13 cellular contexts compared by ENCODE assay signal in the genomic region with DNA sequence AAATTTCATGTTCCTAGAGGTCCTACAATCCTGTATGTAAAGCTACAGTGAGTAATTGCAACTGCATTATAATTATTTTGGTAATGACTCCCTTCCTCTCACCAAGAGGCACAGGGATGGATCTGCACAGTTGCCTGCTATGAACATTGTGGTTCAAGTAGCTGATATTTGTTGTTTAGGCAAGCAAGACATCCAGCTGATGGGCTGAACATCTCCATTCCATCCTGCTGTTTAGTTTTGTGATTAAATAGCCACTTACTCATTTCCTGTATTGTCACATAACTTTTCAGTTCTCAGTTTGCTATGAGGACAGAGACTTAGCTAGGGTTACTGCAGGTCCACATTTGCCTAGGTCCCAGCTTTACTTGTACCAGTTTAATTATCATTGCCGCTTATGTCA.
DNase-seq lines count a peak whose midpoint lies in the region; ATAC-seq, FAIRE-seq and TF ChIP-seq lines count a peak whose summit lies in the region.
"Had no signal": no experiment of that assay in that cellular context is flagged by ENCODE, and none has a peak within 500 bp of the region (broad histone marks: within the 10 kb centered on the region; RNA-seq: fewer than 3 reads in every experiment).

No MANE protein-coding gene starts in this region.

- DNase-seq in HepG2 (ENCODE audit: low spot score) = no peak
- DNase-seq in RPMI7951 (ENCODE audit: low read depth) = peak; percentile 62
- DNase-seq in fibroblast of villous mesenchyme (ENCODE audit: low read depth) = peak; percentile 87
- DNase-seq in upper lobe of right lung = no peak
- DNase-seq in NCI-H1694 treated with DMSO at 0.1 percent for 48 hours (lab: John Stamatoyannopoulos, UW) = no peak
- no peak for DNase-seq in DMS79 treated with DMSO at 0.1 percent for 48 hours (lab: John Stamatoyannopoulos, UW)
- no peak for DNase-seq in C1 segment of cervical spinal cord (lab: John Stamatoyannopoulos, UW)
- DNase-seq: activated naive CD4-positive, alpha-beta T cell treated with anti-CD3 and anti-CD28 coated beads, Interleukin-2, amount 50 U/mL, for 16 hours; CD8-positive, alpha-beta T cell; effector CD8-positive, alpha-beta T cell; KG1; WERI-Rb-1 had no signal

- no peak overlapping the region for H3K4me2 ChIP-seq in HepG2 (ENCODE audit: low read depth, low read length)

- FAIRE-seq in HepG2 (lab: Jason Lieb, UNC) = no peak

- intact Hi-C loops in HepG2 (cut with micrococcal nuclease; ENCODE audit: unreplicated experiment) = no loop called here
- intact Hi-C loops in upper lobe of right lung (cut with DNase I) = no loop called here

- TF ChIP-seq EP300 in HepG2 (IDR thresholded peaks at IDR 0.05; ENCODE audit: low read depth in 2 of 2, low read length in 2 of 2) = no peak
- TF ChIP-seq EP300 in HepG2 (CRISPR knock-in tag; IDR thresholded peaks at IDR 0.05; ENCODE audit: borderline replicate concordance) = no peak

- H3K27me3 ChIP-seq in liver (ENCODE audit: control insufficient read depth in 4 of 4, insufficient read depth in 4 of 4, low read length in 3 of 4) = no peaks in the 10 kb centered on the region
- H3K27me3 ChIP-seq in HepG2 (ENCODE audit: control insufficient read depth in 1 of 2, insufficient read depth in 2 of 2, low read length in 2 of 2) = no peaks in the 10 kb centered on the region
- no peaks in the 10 kb centered on the region for H3K27me3 ChIP-seq in upper lobe of right lung

- H3K27ac ChIP-seq in liver (ENCODE audit: low read depth in 1 of 2, low read length in 2 of 2) = peak overlapping the region; percentile 19 to 56
- no peak overlapping the region for H3K27ac ChIP-seq in HepG2 (ENCODE audit: extremely low read length, insufficient read depth, low read length)
- H3K27ac ChIP-seq in upper lobe of right lung = peak overlapping the region; percentile 58
- H3K27ac ChIP-seq: WERI-Rb-1 had no signal

- TF ChIP-seq RAD21 in liver (IDR thresholded peaks at IDR 0.05) (no peak), HepG2 (CRISPR knock-in tag; IDR thresholded peaks at IDR 0.05) (no peak)

- in situ Hi-C loops in HepG2 (cut with HindIII; ENCODE audit: extremely low pct_ligation_motif_present, low pct_unique_long_range_greater_than_20kb) = no loop called here

- BruUV-seq in HepG2 (replicated peaks; lab: Mats Ljungman, UMichigan) = no TSS peak

- no peak overlapping the region for H3K4me3 ChIP-seq in liver (ENCODE audit: low read depth in 1 of 3, low read length in 3 of 3)
- no peak overlapping the region for H3K4me3 ChIP-seq in HepG2 (replicated peaks in 1 of 3; ENCODE audit: insufficient read depth in 1 of 3, low read depth in 2 of 3, low read length in 3 of 3)
- no peak overlapping the region for H3K4me3 ChIP-seq in fibroblast of villous mesenchyme (ENCODE audit: low read depth, low read length)
- H3K4me3 ChIP-seq in upper lobe of right lung = no peak overlapping the region

- 95% methylated on average over 1 of the region's 1 CpG for WGBS in liver
- WGBS in HepG2 (ENCODE audit: low lambda C conversion rate) = 87% methylated on average over 1 of the region's 1 CpG

- no peaks in the 10 kb centered on the region for H3K79me2 ChIP-seq in HepG2 (ENCODE audit: insufficient read depth, low read length)

- no peak for TF ChIP-seq CTCF in liver (IDR thresholded peaks at IDR 0.05; ENCODE audit: low read depth, low read length, missing input control)
- no peak for TF ChIP-seq CTCF in HepG2 (CRISPR knock-in tag; IDR thresholded peaks at IDR 0.05)
- no peak for TF ChIP-seq CTCF in fibroblast of villous mesenchyme (IDR thresholded peaks at IDR 0.05; ENCODE audit: insufficient read depth, low read depth, low read length)
- TF ChIP-seq CTCF in upper lobe of right lung (IDR thresholded peaks at IDR 0.05) = no peak

- H3K9me3 ChIP-seq in liver (ENCODE audit: control insufficient read depth in 4 of 4, low read length in 3 of 4) = no peaks in the 10 kb centered on the region
- no peaks in the 10 kb centered on the region for H3K9me3 ChIP-seq in HepG2 (ENCODE audit: low read length)
- H3K9me3 ChIP-seq in upper lobe of right lung = no peaks in the 10 kb centered on the region

- ATAC-seq in HepG2 (no peak), upper lobe of right lung (peak; percentile 31)
- ATAC-seq: CD8-positive, alpha-beta T cell had no signal

- no peaks in the 10 kb centered on the region for H4K20me1 ChIP-seq in HepG2 (ENCODE audit: insufficient read depth, low read length)

- CTCF ChIA-PET in HepG2 (lab: Yijun Ruan, JAX; ENCODE audit: low intra/inter-chr PET ratio, low total read pairs) = no interaction called here

- H3K36me3 ChIP-seq in liver (ENCODE audit: control insufficient read depth in 4 of 4, insufficient read depth in 3 of 4, low read depth in 1 of 4, low read length in 3 of 4) (no peaks in the 10 kb centered on the region), HepG2 (replicated peaks in 1 of 2; ENCODE audit: control insufficient read depth in 1 of 2, insufficient read depth in 2 of 2, low read length in 2 of 2) (no peaks in the 10 kb centered on the region), upper lobe of right lung (no peaks in the 10 kb centered on the region)
- H3K36me3 ChIP-seq: WERI-Rb-1 had no signal

- H3K4me1 ChIP-seq in liver (ENCODE audit: control insufficient read depth in 4 of 4, insufficient read depth in 4 of 4, low read length in 3 of 4) = peaks cover 0 to 1% (median 0%) of the 10 kb centered on the region in 4 donors
- H3K4me1 ChIP-seq in HepG2 (ENCODE audit: insufficient read depth, low read length) = no peaks in the 10 kb centered on the region
- peaks cover 31% of the 10 kb centered on the region for H3K4me1 ChIP-seq in upper lobe of right lung

- H2AFZ ChIP-seq in HepG2 (ENCODE audit: low read length) = no peak overlapping the region

- POLR2A ChIA-PET in HepG2 (lab: Yijun Ruan, JAX) = no interaction called here

- no peak overlapping the region for H3K9ac ChIP-seq in liver (ENCODE audit: low read depth in 1 of 2, low read length in 2 of 2)
- H3K9ac ChIP-seq in HepG2 (ENCODE audit: insufficient read depth, low read depth, low read length) = no peak overlapping the region

- TF ChIP-seq POLR2A in HepG2 (IDR thresholded peaks at IDR 0.05; ENCODE audit: insufficient read depth in 1 of 2, low read depth in 2 of 2, low read length in 2 of 2) = no peak

TF ChIP-seq in liver, 16 proteins besides CTCF, POLR2A, EP300 and RAD21 (continues in another document):
- TF ChIP-seq SP1 (IDR thresholded peaks at IDR 0.05) (no peak), EGR1 (IDR thresholded peaks at IDR 0.05; ENCODE audit: low read depth in 2 of 2) (no peak)
- TF ChIP-seq, protein P1, sequence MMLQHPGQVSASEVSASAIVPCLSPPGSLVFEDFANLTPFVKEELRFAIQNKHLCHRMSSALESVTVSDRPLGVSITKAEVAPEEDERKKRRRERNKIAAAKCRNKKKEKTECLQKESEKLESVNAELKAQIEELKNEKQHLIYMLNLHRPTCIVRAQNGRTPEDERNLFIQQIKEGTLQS (IDR thresholded peaks at IDR 0.05) = no peak
- TF ChIP-seq, protein P2, sequence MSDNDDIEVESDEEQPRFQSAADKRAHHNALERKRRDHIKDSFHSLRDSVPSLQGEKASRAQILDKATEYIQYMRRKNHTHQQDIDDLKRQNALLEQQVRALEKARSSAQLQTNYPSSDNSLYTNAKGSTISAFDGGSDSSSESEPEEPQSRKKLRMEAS (IDR thresholded peaks at IDR 0.05) = no peak

TF ChIP-seq in HepG2, 621 proteins besides CTCF, POLR2A, EP300 and RAD21 (continues in another document):
- no peak for TF ChIP-seq ATF7-NPFF (CRISPR knock-in tag; IDR thresholded peaks at IDR 0.05; ENCODE audit: low read depth)
- TF ChIP-seq ZNF597 (CRISPR knock-in tag; IDR thresholded peaks at IDR 0.05) = no peak
- no peak for TF ChIP-seq NFRKB (IDR thresholded peaks at IDR 0.05)
- no peak for TF ChIP-seq MAFK (conservative IDR thresholded peaks at IDR 0.05 in 1 of 2, IDR thresholded peaks at IDR 0.05 in 1 of 2; ENCODE audit: low read length in 2 of 2)
- TF ChIP-seq SETDB1 (CRISPR knock-in tag; IDR thresholded peaks at IDR 0.05; ENCODE audit: borderline replicate concordance) = no peak
- TF ChIP-seq ZNF841 (CRISPR knock-in tag; IDR thresholded peaks at IDR 0.05; ENCODE audit: borderline replicate concordance) = no peak
- TF ChIP-seq ZNF839 (CRISPR knock-in tag; IDR thresholded peaks at IDR 0.05; ENCODE audit: borderline replicate concordance) = no peak
- TF ChIP-seq, protein P3, sequence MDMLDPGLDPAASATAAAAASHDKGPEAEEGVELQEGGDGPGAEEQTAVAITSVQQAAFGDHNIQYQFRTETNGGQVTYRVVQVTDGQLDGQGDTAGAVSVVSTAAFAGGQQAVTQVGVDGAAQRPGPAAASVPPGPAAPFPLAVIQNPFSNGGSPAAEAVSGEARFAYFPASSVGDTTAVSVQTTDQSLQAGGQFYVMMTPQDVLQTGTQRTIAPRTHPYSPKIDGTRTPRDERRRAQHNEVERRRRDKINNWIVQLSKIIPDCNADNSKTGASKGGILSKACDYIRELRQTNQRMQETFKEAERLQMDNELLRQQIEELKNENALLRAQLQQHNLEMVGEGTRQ (IDR thresholded peaks at IDR 0.05; ENCODE audit: low read depth, low read length) = no peak
- TF ChIP-seq, protein P3 (CRISPR knock-in tag; IDR thresholded peaks at IDR 0.05; ENCODE audit: borderline replicate concordance) = no peak

Comparison
In these comparisons a context has a peak if more than half of its experiments do, and no peak if none do; other contexts are left out.
1. DNase-seq: peak in RPMI7951 (single experiment) and fibroblast of villous mesenchyme (single experiment); none in HepG2 (single experiment), upper lobe of right lung (single experiment), NCI-H1694 treated with DMSO at 0.1 percent for 48 hours (single experiment), DMS79 treated with DMSO at 0.1 percent for 48 hours (single experiment) and C1 segment of cervical spinal cord (0 of 14).